ENCODE assay signal across 9 cellular contexts in genomic region chr16:3960049-3960809, GRCh38.
A peak's percentile ranks its signal among the peaks of the same experiment; 100 is the strongest.
DNase-seq lines count a peak whose midpoint lies in the region; ATAC-seq and TF ChIP-seq lines count a peak whose summit lies in the region.
"Had no signal": no experiment of that assay in that cellular context is flagged by ENCODE, and none has a peak within 500 bp of the region (broad histone marks: within the 10 kb centered on the region; RNA-seq: fewer than 3 reads in every experiment).

No MANE protein-coding gene starts in this region.

- peaks cover 6% of the 10 kb centered on the region for H3K36me3 Mint-ChIP-seq in activated CD4-positive, alpha-beta T cell treated with anti-CD3 and anti-CD28 coated beads, Interleukin-2, amount 10 ng/mL, durations not matched to agents 24 days and 14 days (ENCODE audit: low read depth)
- peaks cover 2% of the 10 kb centered on the region for H3K36me3 Mint-ChIP-seq in activated T-helper 1 cell treated with anti-CD3 and anti-CD28 coated beads, Interleukin-12 subunit alpha, Interleukin-12 subunit beta, Interleukin-2, Interleukin-4 antibody, amounts not matched to agents 30 ng/mL and 10 ng/mL and 1 ng/mL, durations not matched to agents 14 hours and 24 hours and 36 hours (ENCODE audit: low read depth)
- H3K36me3 Mint-ChIP-seq: WTC11 had no signal

- intact Hi-C loops in activated CD4-positive, alpha-beta T cell treated with anti-CD3 and anti-CD28 coated beads, Interleukin-2, amount 10 ng/mL, durations not matched to agents 24 days and 14 days (cut with micrococcal nuclease): loop anchor here (10.0 kb wide), 1 partner anchor 155 kb away; the partner anchor contains the start of gene ADCY9
- intact Hi-C loops in activated T-helper 1 cell treated with anti-CD3 and anti-CD28 coated beads, Interleukin-12 subunit alpha, Interleukin-12 subunit beta, Interleukin-2, Interleukin-4 antibody, amounts not matched to agents 30 ng/mL and 10 ng/mL and 1 ng/mL, durations not matched to agents 14 hours and 24 hours and 36 hours (cut with micrococcal nuclease): loop anchor here (5.0 to 10.0 kb wide), 3 partner anchors 155 to 347 kb away; partner anchors contain the start of gene ADCY9

- no peaks in the 10 kb centered on the region for H3K9me3 ChIP-seq in tibial nerve

- no peak for TF ChIP-seq EP300 in tibial nerve (IDR thresholded peaks at IDR 0.05)

- peak overlapping the region; percentile 52 to 91 (median 84) for H3K27ac ChIP-seq in tibial nerve
- no peak overlapping the region for H3K27ac ChIP-seq in foreskin keratinocyte

- no peak for ATAC-seq in foreskin keratinocyte
- ATAC-seq: WTC11 had no signal

- no peak overlapping the region for H3K27ac Mint-ChIP-seq in activated CD4-positive, alpha-beta T cell treated with anti-CD3 and anti-CD28 coated beads, Interleukin-2, amount 10 ng/mL, durations not matched to agents 24 days and 14 days
- no peak overlapping the region for H3K27ac Mint-ChIP-seq in activated T-helper 1 cell treated with anti-CD3 and anti-CD28 coated beads, Interleukin-12 subunit alpha, Interleukin-12 subunit beta, Interleukin-2, Interleukin-4 antibody, amounts not matched to agents 30 ng/mL and 10 ng/mL and 1 ng/mL, durations not matched to agents 14 hours and 24 hours and 36 hours
- H3K27ac Mint-ChIP-seq: WTC11 had no signal

- H3K27me3 ChIP-seq in kidney epithelial cell (ENCODE audit: control insufficient read depth, insufficient read depth, low read length): peaks cover 7% of the 10 kb centered on the region
- H3K27me3 ChIP-seq in tibial nerve: no peaks in the 10 kb centered on the region
- peaks cover 31% of the 10 kb centered on the region for H3K27me3 ChIP-seq in foreskin keratinocyte

- peaks cover 25% of the 10 kb centered on the region for H3K27me3 Mint-ChIP-seq in activated CD4-positive, alpha-beta T cell treated with anti-CD3 and anti-CD28 coated beads, Interleukin-2, amount 10 ng/mL, durations not matched to agents 24 days and 14 days
- peaks cover 16% of the 10 kb centered on the region for H3K27me3 Mint-ChIP-seq in activated T-helper 1 cell treated with anti-CD3 and anti-CD28 coated beads, Interleukin-12 subunit alpha, Interleukin-12 subunit beta, Interleukin-2, Interleukin-4 antibody, amounts not matched to agents 30 ng/mL and 10 ng/mL and 1 ng/mL, durations not matched to agents 14 hours and 24 hours and 36 hours (ENCODE audit: insufficient read depth)

- no peak for DNase-seq in activated CD4-positive, alpha-beta T cell treated with anti-CD3 and anti-CD28 coated beads, Interleukin-2, amount 10 ng/mL, durations not matched to agents 24 days and 14 days
- DNase-seq in activated CD4-positive, alpha-beta T cell treated with anti-CD3 and anti-CD28 coated beads for 4 hours: no peak
- no peak for DNase-seq in activated T-helper 1 cell treated with anti-CD3 and anti-CD28 coated beads, Interleukin-12 subunit alpha, Interleukin-12 subunit beta, Interleukin-2, Interleukin-4 antibody, amounts not matched to agents 30 ng/mL and 10 ng/mL and 1 ng/mL, durations not matched to agents 14 hours and 24 hours and 36 hours (ENCODE audit: low spot score)
- DNase-seq in kidney epithelial cell (ENCODE audit: low read depth): no peak
- no peak for DNase-seq in tibial nerve (ENCODE audit: low spot score in 2 of 2)
- DNase-seq in GOT3 (lab: John Stamatoyannopoulos, UW): no peak
- DNase-seq in foreskin keratinocyte: no peak
- no peak for DNase-seq in DMS79 (lab: John Stamatoyannopoulos, UW)

- H3K4me3 ChIP-seq in kidney epithelial cell (ENCODE audit: low read depth, low read length): peak overlapping the region; percentile 22
- H3K4me3 ChIP-seq in tibial nerve: peak overlapping the region; percentile 21 to 52 (median 38)

- H3K9me3 Mint-ChIP-seq in activated CD4-positive, alpha-beta T cell treated with anti-CD3 and anti-CD28 coated beads, Interleukin-2, amount 10 ng/mL, durations not matched to agents 24 days and 14 days: peaks cover 3% of the 10 kb centered on the region
- no peaks in the 10 kb centered on the region for H3K9me3 Mint-ChIP-seq in activated T-helper 1 cell treated with anti-CD3 and anti-CD28 coated beads, Interleukin-12 subunit alpha, Interleukin-12 subunit beta, Interleukin-2, Interleukin-4 antibody, amounts not matched to agents 30 ng/mL and 10 ng/mL and 1 ng/mL, durations not matched to agents 14 hours and 24 hours and 36 hours
- H3K9me3 Mint-ChIP-seq: WTC11 had no signal

- H3K4me3 Mint-ChIP-seq in activated CD4-positive, alpha-beta T cell treated with anti-CD3 and anti-CD28 coated beads, Interleukin-2, amount 10 ng/mL, durations not matched to agents 24 days and 14 days: peak overlapping the region; percentile 80
- peak overlapping the region; percentile 83 for H3K4me3 Mint-ChIP-seq in activated T-helper 1 cell treated with anti-CD3 and anti-CD28 coated beads, Interleukin-12 subunit alpha, Interleukin-12 subunit beta, Interleukin-2, Interleukin-4 antibody, amounts not matched to agents 30 ng/mL and 10 ng/mL and 1 ng/mL, durations not matched to agents 14 hours and 24 hours and 36 hours
- H3K4me3 Mint-ChIP-seq: WTC11 had no signal

- 46 to 48% methylated on average over 19 of the region's 19 CpGs for WGBS in tibial nerve, 2 donors

- no peaks in the 10 kb centered on the region for H3K36me3 ChIP-seq in kidney epithelial cell (ENCODE audit: control insufficient read depth, insufficient read depth, low read length)
- H3K36me3 ChIP-seq in tibial nerve: peaks cover 0 to 9% (median 0%) of the 10 kb centered on the region in 3 donors

- H3K4me1 Mint-ChIP-seq in activated CD4-positive, alpha-beta T cell treated with anti-CD3 and anti-CD28 coated beads, Interleukin-2, amount 10 ng/mL, durations not matched to agents 24 days and 14 days: peaks cover 23% of the 10 kb centered on the region
- peaks cover 25% of the 10 kb centered on the region for H3K4me1 Mint-ChIP-seq in activated T-helper 1 cell treated with anti-CD3 and anti-CD28 coated beads, Interleukin-12 subunit alpha, Interleukin-12 subunit beta, Interleukin-2, Interleukin-4 antibody, amounts not matched to agents 30 ng/mL and 10 ng/mL and 1 ng/mL, durations not matched to agents 14 hours and 24 hours and 36 hours (ENCODE audit: low read depth)

- TF ChIP-seq POLR2A in tibial nerve (IDR thresholded peaks at IDR 0.05): no peak

- no peak for TF ChIP-seq CTCF in kidney epithelial cell (IDR thresholded peaks at IDR 0.05; ENCODE audit: insufficient read depth, low read length, poor library complexity, severe bottlenecking)
- no peak for TF ChIP-seq CTCF in tibial nerve (IDR thresholded peaks at IDR 0.05)
- no peak for TF ChIP-seq CTCF in foreskin keratinocyte (conservative IDR thresholded peaks at IDR 0.05)

- H3K4me1 ChIP-seq in tibial nerve (peaks cover 0 to 37% (median 18%) of the 10 kb centered on the region in 4 donors), foreskin keratinocyte (no peaks in the 10 kb centered on the region)
